Comparison of ENCODE assay signal across 8 cellular contexts in genomic region chr19:51064534-51065220, GRCh38. TPM values are rescaled to one million over a fixed set of nuclear protein-coding genes. Genes with fewer than 3 reads are reported as not detected.
DNase-seq lines count a peak whose midpoint lies in the region; ATAC-seq and TF ChIP-seq lines count a peak whose summit lies in the region.

Gene KLK13 (minus strand): TSS chr19:51065092. CDS start chr19:51065067, 25 bp downstream.

- H3K36me3 ChIP-seq in testis (ENCODE audit: low read depth, missing control alignments): no peaks in the 10 kb centered on the region

- POLR2A ChIA-PET in activated CD4-positive, alpha-beta T cell treated with anti-CD3 and anti-CD28 coated beads for 36 hours (lab: Charles Lee): no interaction called here

- no peak for TF ChIP-seq CTCF in testis (IDR thresholded peaks at IDR 0.05)

- H3K27ac Mint-ChIP-seq in activated CD4-positive, alpha-beta T cell treated with anti-CD3 and anti-CD28 coated beads for 36 hours: no peak within 1 kb of the TSS
- no peak within 1 kb of the TSS for H3K27ac Mint-ChIP-seq in central memory CD8-positive, alpha-beta T cell (ENCODE audit: low read depth)

- peaks cover 40% of the 10 kb centered on the region for H3K27me3 Mint-ChIP-seq in activated CD4-positive, alpha-beta T cell treated with anti-CD3 and anti-CD28 coated beads for 36 hours
- H3K27me3 Mint-ChIP-seq in central memory CD8-positive, alpha-beta T cell: peaks cover 52% of the 10 kb centered on the region

- H3K4me1 ChIP-seq in testis: peaks cover 14% of the 10 kb centered on the region

- ATAC-seq in activated CD4-positive, alpha-beta T cell treated with anti-CD3 and anti-CD28 coated beads for 36 hours: no peak
- ATAC-seq in central memory CD8-positive, alpha-beta T cell (replicated peaks; ENCODE audit: extremely low read depth, poor library complexity, severe bottlenecking): no peak
- ATAC-seq in left colon (peak; percentile 12), HG02571 (IDR thresholded peaks at IDR 0.05; ENCODE audit: unreplicated experiment) (no peak)

- intact Hi-C loops in activated CD4-positive, alpha-beta T cell treated with anti-CD3 and anti-CD28 coated beads for 36 hours (cut with DNase I, micrococcal nuclease): no loop called here
- intact Hi-C loops in left colon (cut with DNase I, micrococcal nuclease): no loop called here
- intact Hi-C loops in testis (cut with DNase I; ENCODE audit: low total_unique reads): no loop called here

- H3K36me3 Mint-ChIP-seq in activated CD4-positive, alpha-beta T cell treated with anti-CD3 and anti-CD28 coated beads for 36 hours (ENCODE audit: low read depth): no peaks in the 10 kb centered on the region
- H3K36me3 Mint-ChIP-seq in central memory CD8-positive, alpha-beta T cell (ENCODE audit: insufficient read depth): peaks cover 1% of the 10 kb centered on the region

- no peak within 1 kb of the TSS for H3K27ac ChIP-seq in testis

- no peak within 1 kb of the TSS for H3K4me3 Mint-ChIP-seq in activated CD4-positive, alpha-beta T cell treated with anti-CD3 and anti-CD28 coated beads for 36 hours
- peak within 1 kb of the TSS; percentile 26 for H3K4me3 Mint-ChIP-seq in central memory CD8-positive, alpha-beta T cell

- no peaks in the 10 kb centered on the region for H3K27me3 ChIP-seq in testis

- no peaks in the 10 kb centered on the region for H3K9me3 Mint-ChIP-seq in activated CD4-positive, alpha-beta T cell treated with anti-CD3 and anti-CD28 coated beads for 36 hours (ENCODE audit: low read depth)
- peaks cover 6% of the 10 kb centered on the region for H3K9me3 Mint-ChIP-seq in central memory CD8-positive, alpha-beta T cell

- CTCF ChIA-PET in activated CD4-positive, alpha-beta T cell treated with anti-CD3 and anti-CD28 coated beads for 36 hours (lab: Charles Lee): no interaction called here

- H3K4me3 ChIP-seq in testis: peak within 1 kb of the TSS; percentile 29 to 37

- no peaks in the 10 kb centered on the region for H3K4me1 Mint-ChIP-seq in activated CD4-positive, alpha-beta T cell treated with anti-CD3 and anti-CD28 coated beads for 36 hours
- H3K4me1 Mint-ChIP-seq in central memory CD8-positive, alpha-beta T cell: no peaks in the 10 kb centered on the region

- no peaks in the 10 kb centered on the region for H3K9me3 ChIP-seq in testis

- peak; percentile 10 for DNase-seq in activated CD4-positive, alpha-beta T cell treated with anti-CD3 and anti-CD28 coated beads for 36 hours
- no peak for DNase-seq in activated CD4-positive, alpha-beta T cell treated with anti-CD3 and anti-CD28 coated beads for 48 hours
- no peak for DNase-seq in central memory CD8-positive, alpha-beta T cell (ENCODE audit: low spot score in 2 of 2)
- DNase-seq in left colon (no peak), testis (peak; percentile 71), NCI-H2081 (lab: John Stamatoyannopoulos, UW) (no peak), RKO (ENCODE audit: low spot score) (no peak)

- no peak for TF ChIP-seq POLR2A in testis (IDR thresholded peaks at IDR 0.05)

- 12 to 39% methylated on average over 11 to 37 of the region's 38 CpGs for WGBS in testis, 2 donors

RNA-seq across cellular contexts. Expression of gene KLK13, which starts in this region (rescaled TPM):
- total RNA-seq in activated CD4-positive, alpha-beta T cell treated with anti-CD3 and anti-CD28 coated beads for 36 hours: not detected
- total RNA-seq in left colon (under 1 TPM; 0.43 to 0.98 TPM), testis (1 to 10 TPM; 3.7 to 7.8 TPM)
- polyA plus RNA-seq in testis (ENCODE audit: insufficient read depth, low read depth, low replicate concordance): 13.0 TPM

Comparison
In these comparisons a context has a peak if more than half of its experiments do, and no peak if none do; other contexts are left out.
1. Peak in DNase-seq in activated CD4-positive, alpha-beta T cell treated with anti-CD3 and anti-CD28 coated beads for 36 hours; RNA of the gene not detected or under 1 TPM.
2. Peak in ATAC-seq in left colon; RNA of the gene not detected or under 1 TPM.